Comparison of ENCODE assay signal across 2 cellular contexts in genomic region chr4:99816611-99817309, GRCh38.
TF ChIP-seq lines count a peak whose summit lies in the region.

Gene DAPP1, plus strand, starts transcription at chr4:99816827. Its CDS starts 87 bp downstream, at chr4:99816914.

TF ChIP-seq in liver, 16 proteins besides CTCF, POLR2A, EP300 and RAD21 (continued from another document):
- TF ChIP-seq, protein P1, sequence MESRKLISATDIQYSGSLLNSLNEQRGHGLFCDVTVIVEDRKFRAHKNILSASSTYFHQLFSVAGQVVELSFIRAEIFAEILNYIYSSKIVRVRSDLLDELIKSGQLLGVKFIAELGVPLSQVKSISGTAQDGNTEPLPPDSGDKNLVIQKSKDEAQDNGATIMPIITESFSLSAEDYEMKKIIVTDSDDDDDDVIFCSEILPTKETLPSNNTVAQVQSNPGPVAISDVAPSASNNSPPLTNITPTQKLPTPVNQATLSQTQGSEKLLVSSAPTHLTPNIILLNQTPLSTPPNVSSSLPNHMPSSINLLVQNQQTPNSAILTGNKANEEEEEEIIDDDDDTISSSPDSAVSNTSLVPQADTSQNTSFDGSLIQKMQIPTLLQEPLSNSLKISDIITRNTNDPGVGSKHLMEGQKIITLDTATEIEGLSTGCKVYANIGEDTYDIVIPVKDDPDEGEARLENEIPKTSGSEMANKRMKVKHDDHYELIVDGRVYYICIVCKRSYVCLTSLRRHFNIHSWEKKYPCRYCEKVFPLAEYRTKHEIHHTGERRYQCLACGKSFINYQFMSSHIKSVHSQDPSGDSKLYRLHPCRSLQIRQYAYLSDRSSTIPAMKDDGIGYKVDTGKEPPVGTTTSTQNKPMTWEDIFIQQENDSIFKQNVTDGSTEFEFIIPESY (IDR thresholded peaks at IDR 0.05) = no peak
- TF ChIP-seq SP1 (IDR thresholded peaks at IDR 0.05) = no peak
- TF ChIP-seq REST (IDR thresholded peaks at IDR 0.05) = no peak
- no peak for TF ChIP-seq FOXA2 (IDR thresholded peaks at IDR 0.05)
- TF ChIP-seq ATF3 (IDR thresholded peaks at IDR 0.05) = no peak
- no peak for TF ChIP-seq FOXA1 (IDR thresholded peaks at IDR 0.05)

TF ChIP-seq in HepG2, 621 proteins besides CTCF, POLR2A, EP300 and RAD21:
- TF ChIP-seq RERE (CRISPR knock-in tag; IDR thresholded peaks at IDR 0.05; ENCODE audit: low read depth) = no peak
- no peak for TF ChIP-seq ZSCAN21 (CRISPR knock-in tag; IDR thresholded peaks at IDR 0.05; ENCODE audit: borderline replicate concordance)
- no peak for TF ChIP-seq SIN3A (IDR thresholded peaks at IDR 0.05; ENCODE audit: borderline replicate concordance, low read depth, low read length)
- no peak for TF ChIP-seq NFYC (CRISPR knock-in tag; IDR thresholded peaks at IDR 0.05)
- TF ChIP-seq SP5 (CRISPR knock-in tag; IDR thresholded peaks at IDR 0.05; ENCODE audit: borderline replicate concordance, low read depth) = no peak
- TF ChIP-seq NR2F6 (IDR thresholded peaks at IDR 0.05) = no peak
- no peak for TF ChIP-seq NR2F6 (CRISPR knock-in tag; IDR thresholded peaks at IDR 0.05)
- TF ChIP-seq HIVEP1 (CRISPR knock-in tag; IDR thresholded peaks at IDR 0.05) = no peak
- TF ChIP-seq ZNF580 (CRISPR knock-in tag; IDR thresholded peaks at IDR 0.05; ENCODE audit: borderline replicate concordance, low read depth) = no peak
